27 cellular contexts compared by ENCODE assay signal in genomic region chr9:19009566-19009965, GRCh38. TPM values are rescaled to one million over a fixed set of nuclear protein-coding genes. Genes with fewer than 3 reads are reported as not detected.
A peak's percentile ranks its signal among the peaks of the same experiment; 100 is the strongest.
DNase-seq lines count a peak whose midpoint lies in the region; ATAC-seq and TF ChIP-seq lines count a peak whose summit lies in the region.
"Had no signal": no experiment of that assay in that cellular context is flagged by ENCODE, and none has a peak within 500 bp of the region (broad histone marks: within the 10 kb centered on the region; RNA-seq: fewer than 3 reads in every experiment).

No MANE protein-coding gene starts in this region.

- no peak overlapping the region for H3K4me3 ChIP-seq in esophagus muscularis mucosa
- H3K4me3 ChIP-seq in osteoblast (ENCODE audit: insufficient read depth, low read length), result no peak overlapping the region
- H3K4me3 ChIP-seq in neural progenitor cell, result no peak overlapping the region
- H3K4me3 ChIP-seq: BLaER1, GM12878 had no signal

- peak; percentile 55 for ATAC-seq in stimulated activated naive CD8-positive, alpha-beta T cell treated with anti-CD3 and anti-CD28 coated beads, Interleukin-15, Interleukin-2, amounts not matched to agents 100 U/mL and 50 U/mL, for 24 hours
- no peak for ATAC-seq in stimulated activated naive CD8-positive, alpha-beta T cell treated with anti-CD3 and anti-CD28 coated beads, Interleukin-15, amount 100 ng/mL, for 72 hours
- ATAC-seq: GM12878 had no signal

- H3K27ac Mint-ChIP-seq in stimulated activated naive CD8-positive, alpha-beta T cell treated with anti-CD3 and anti-CD28 coated beads, Interleukin-15, amount 100 ng/mL, for 72 hours, result no peak overlapping the region
- H3K27ac Mint-ChIP-seq in neural progenitor cell, result no peak overlapping the region
- H3K27ac Mint-ChIP-seq: CD14-positive monocyte; CD4-positive, alpha-beta memory T cell; CD4-positive, CD25-positive, alpha-beta regulatory T cell; CD8-positive, alpha-beta memory T cell had no signal

- no peak for TF ChIP-seq EP300 in esophagus muscularis mucosa (IDR thresholded peaks at IDR 0.05)

- no peaks in the 10 kb centered on the region for H3K79me2 ChIP-seq in osteoblast (ENCODE audit: insufficient read depth, low read length)
- H3K79me2 ChIP-seq in neural progenitor cell (ENCODE audit: low read depth), result no peaks in the 10 kb centered on the region

- H3K4me2 ChIP-seq in osteoblast (ENCODE audit: insufficient read depth, low read length) (no peak overlapping the region), neural progenitor cell (no peak overlapping the region)
- H3K4me2 ChIP-seq: BLaER1 had no signal

- H3K4me3 Mint-ChIP-seq in stimulated activated naive CD8-positive, alpha-beta T cell treated with anti-CD3 and anti-CD28 coated beads, Interleukin-15, amount 100 ng/mL, for 72 hours, result no peak overlapping the region
- no peak overlapping the region for H3K4me3 Mint-ChIP-seq in neural progenitor cell
- H3K4me3 Mint-ChIP-seq: CD14-positive monocyte; CD4-positive, alpha-beta memory T cell; CD4-positive, CD25-positive, alpha-beta regulatory T cell; CD8-positive, alpha-beta memory T cell had no signal

- TF ChIP-seq CTCF in esophagus muscularis mucosa (IDR thresholded peaks at IDR 0.05), result no peak
- TF ChIP-seq CTCF in osteoblast (IDR thresholded peaks at IDR 0.05; ENCODE audit: extremely low read depth, low read depth, low read length), result no peak
- no peak for TF ChIP-seq CTCF in neural progenitor cell (IDR thresholded peaks at IDR 0.05)

- no peaks in the 10 kb centered on the region for H3K4me1 Mint-ChIP-seq in stimulated activated naive CD8-positive, alpha-beta T cell treated with anti-CD3 and anti-CD28 coated beads, Interleukin-15, amount 100 ng/mL, for 72 hours
- H3K4me1 Mint-ChIP-seq in neural progenitor cell, result peaks cover 10% of the 10 kb centered on the region
- H3K4me1 Mint-ChIP-seq: CD14-positive monocyte; CD4-positive, alpha-beta memory T cell; CD4-positive, CD25-positive, alpha-beta regulatory T cell; CD8-positive, alpha-beta memory T cell had no signal

- no peaks in the 10 kb centered on the region for H3K9me3 ChIP-seq in esophagus muscularis mucosa
- no peaks in the 10 kb centered on the region for H3K9me3 ChIP-seq in osteoblast (ENCODE audit: low read depth, low read length)
- H3K9me3 ChIP-seq in neural progenitor cell (ENCODE audit: low read depth), result no peaks in the 10 kb centered on the region
- H3K9me3 ChIP-seq: BE2C had no signal

- H3K4me1 ChIP-seq in esophagus muscularis mucosa (peaks cover 0 to 23% (median 11%) of the 10 kb centered on the region in 4 donors), osteoblast (ENCODE audit: insufficient read depth, low read length) (peaks cover 4% of the 10 kb centered on the region), neural progenitor cell (no peaks in the 10 kb centered on the region)
- H3K4me1 ChIP-seq: BE2C, BLaER1 had no signal

- intact Hi-C loops in esophagus muscularis mucosa (cut with DNase I), result no loop called here

- no peak for TF ChIP-seq POLR2A in esophagus muscularis mucosa (IDR thresholded peaks at IDR 0.05; ENCODE audit: low read depth)

- H3K36me3 ChIP-seq in esophagus muscularis mucosa, result no peaks in the 10 kb centered on the region
- no peaks in the 10 kb centered on the region for H3K36me3 ChIP-seq in osteoblast (ENCODE audit: insufficient read depth, low read length)
- H3K36me3 ChIP-seq in neural progenitor cell, result no peaks in the 10 kb centered on the region
- H3K36me3 ChIP-seq: BE2C, BLaER1 had no signal

- no peaks in the 10 kb centered on the region for H3K27me3 Mint-ChIP-seq in stimulated activated naive CD8-positive, alpha-beta T cell treated with anti-CD3 and anti-CD28 coated beads, Interleukin-15, amount 100 ng/mL, for 72 hours
- peaks cover 6% of the 10 kb centered on the region for H3K27me3 Mint-ChIP-seq in neural progenitor cell (ENCODE audit: insufficient read depth, low read depth)
- H3K27me3 Mint-ChIP-seq: CD4-positive, CD25-positive, alpha-beta regulatory T cell; CD8-positive, alpha-beta memory T cell had no signal

- WGBS in esophagus muscularis mucosa, result 96% methylated on average over 2 of the region's 2 CpGs

- no peak overlapping the region for H3K27ac ChIP-seq in esophagus muscularis mucosa (replicated peaks in 1 of 4)
- no peak overlapping the region for H3K27ac ChIP-seq in osteoblast (ENCODE audit: low read depth, low read length)
- H3K27ac ChIP-seq in neural progenitor cell, result no peak overlapping the region
- H3K27ac ChIP-seq: BLaER1 had no signal

- no peaks in the 10 kb centered on the region for H3F3A ChIP-seq in neural progenitor cell (ENCODE audit: low read depth)

- H3K36me3 Mint-ChIP-seq in neural progenitor cell, result peaks cover 1% of the 10 kb centered on the region
- H3K36me3 Mint-ChIP-seq: CD14-positive monocyte; CD4-positive, alpha-beta memory T cell; CD4-positive, CD25-positive, alpha-beta regulatory T cell; CD8-positive, alpha-beta memory T cell had no signal

- no peak overlapping the region for H3K9ac ChIP-seq in neural progenitor cell
- H3K9ac ChIP-seq: BLaER1 had no signal

- H4K20me1 ChIP-seq in osteoblast (ENCODE audit: insufficient read depth, low read length) (no peaks in the 10 kb centered on the region), neural progenitor cell (ENCODE audit: low read depth) (no peaks in the 10 kb centered on the region)
- H4K20me1 ChIP-seq: BLaER1 had no signal

- DNase-seq in stimulated activated naive CD8-positive, alpha-beta T cell treated with anti-CD3 and anti-CD28 coated beads, Interleukin-15, Interleukin-2, amounts not matched to agents 100 U/mL and 50 U/mL, for 24 hours, result no peak
- DNase-seq in stimulated activated naive CD8-positive, alpha-beta T cell treated with anti-CD3 and anti-CD28 coated beads, Interleukin-15, amount 100 ng/mL, for 72 hours, result no peak
- DNase-seq in esophagus muscularis mucosa (ENCODE audit: extremely low spot score) (peak; percentile 29), osteoblast (ENCODE audit: insufficient read length, low spot score, missing footprints) (no peak), amygdala (lab: John Stamatoyannopoulos, UW) (no peak), neural progenitor cell (ENCODE audit: low spot score) (no peak)
- DNase-seq: 8988T; ACHN; BE2C; C1 segment of cervical spinal cord; CD4-positive, alpha-beta memory T cell; CD4-positive, CD25-positive, alpha-beta regulatory T cell; CD8-positive, alpha-beta memory T cell; COR-L47; DMS 273 treated with DMSO at 0.1 percent for 48 hours; DMS153; DMS53; DMS79; DND-41; EL; GDM1 had no signal

- no peaks in the 10 kb centered on the region for H3K9me3 Mint-ChIP-seq in stimulated activated naive CD8-positive, alpha-beta T cell treated with anti-CD3 and anti-CD28 coated beads, Interleukin-15, amount 100 ng/mL, for 72 hours
- peaks cover 3% of the 10 kb centered on the region for H3K9me3 Mint-ChIP-seq in neural progenitor cell
- H3K9me3 Mint-ChIP-seq: CD4-positive, alpha-beta memory T cell; CD8-positive, alpha-beta memory T cell had no signal

- H2AFZ ChIP-seq in osteoblast (ENCODE audit: low read length) (peak overlapping the region; percentile 26), neural progenitor cell (replicated peaks) (no peak overlapping the region)

- H3K27me3 ChIP-seq in esophagus muscularis mucosa (no peaks in the 10 kb centered on the region), osteoblast (ENCODE audit: insufficient read depth, low read length) (no peaks in the 10 kb centered on the region), neural progenitor cell (no peaks in the 10 kb centered on the region)
- H3K27me3 ChIP-seq: BE2C, BLaER1 had no signal

RNA-seq across cellular contexts. Expression of gene SAXO1, which starts 23.4 kb away (rescaled TPM):
- under 1 TPM in 2 of 4 donors, not detected in 2; 0.11 to 0.17 TPM for total RNA-seq in esophagus muscularis mucosa
- under 0.01 TPM in 2 replicates for total RNA-seq in osteoblast
- 0.09 and 0.15 TPM in 2 replicates for total RNA-seq in neural progenitor cell (ENCODE audit: low replicate concordance)
- total RNA-seq: A673; CD8-positive, alpha-beta memory T cell; Daoy; G401; GM12878 had no signal

RNA-seq across cellular contexts. Expression of gene RRAGA, which starts 39.7 kb away (rescaled TPM):
- 10 to 100 TPM; 51.0 to 94.3 (median 70.0) TPM for total RNA-seq in esophagus muscularis mucosa
- 54.6 and 59.5 TPM in 2 replicates for total RNA-seq in osteoblast
- total RNA-seq in neural progenitor cell (ENCODE audit: low replicate concordance), result 35.9 and 45.1 TPM in 2 replicates
